ENCODE assay signal across 14 cellular contexts in the genomic region with DNA sequence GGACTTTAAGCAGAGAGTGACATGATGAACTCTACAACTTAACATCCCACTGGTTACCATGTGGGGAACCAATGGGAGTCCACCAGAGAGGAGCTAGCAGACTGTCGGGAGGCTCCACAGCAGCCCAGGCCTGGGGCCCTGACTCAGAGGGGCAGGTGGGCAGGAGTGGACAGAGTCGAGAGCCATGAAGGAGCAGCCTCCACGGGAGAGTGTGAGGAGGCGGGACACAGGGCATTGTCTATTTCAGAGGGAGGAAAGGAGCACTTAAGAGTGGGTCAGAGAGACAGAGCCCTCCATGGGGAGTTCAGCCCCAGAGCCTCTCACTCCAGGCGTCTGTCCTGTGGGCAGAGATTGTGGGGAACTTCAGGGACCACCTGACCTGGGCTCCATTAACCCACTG.
"Had no signal": no experiment of that assay in that cellular context is flagged by ENCODE, and none has a peak within 500 bp of the region (broad histone marks: within the 10 kb centered on the region; RNA-seq: fewer than 3 reads in every experiment).

No MANE protein-coding gene starts in this region.

- H3K4me3 Mint-ChIP-seq: effector memory CD8-positive, alpha-beta T cell; mesothelial cell of epicardium had no signal

- ATAC-seq: effector memory CD8-positive, alpha-beta T cell had no signal

- H3K9me3 Mint-ChIP-seq: effector memory CD8-positive, alpha-beta T cell; mesothelial cell of epicardium had no signal

- H3K36me3 Mint-ChIP-seq: mesothelial cell of epicardium, naive B cell had no signal

- DNase-seq: activated CD4-positive, CD25-positive, alpha-beta regulatory T cell; activated naive CD4-positive, alpha-beta T cell treated with anti-CD3 and anti-CD28 coated beads, Interleukin-2, amount 50 U/mL, for 16 hours; cortex of kidney; effector memory CD8-positive, alpha-beta T cell; hippocampal formation; naive B cell; SIG-M5; stimulated activated CD4-positive, alpha-beta T cell treated with anti-CD3 and anti-CD28 coated beads, Interleukin-4, amount 100 ng/mL, for 1 hour; T-helper 2 cell; transverse colon had no signal

- H3K27ac Mint-ChIP-seq: effector memory CD8-positive, alpha-beta T cell; mesothelial cell of epicardium; naive B cell had no signal

- H3K4me1 Mint-ChIP-seq: naive B cell had no signal

- H3K4me3 ChIP-seq: adrenal gland, prostate gland, transverse colon had no signal

- H3K27ac ChIP-seq: adrenal gland, neutrophil, prostate gland, transverse colon had no signal
